28 cellular contexts compared by ENCODE assay signal in the genomic region with DNA sequence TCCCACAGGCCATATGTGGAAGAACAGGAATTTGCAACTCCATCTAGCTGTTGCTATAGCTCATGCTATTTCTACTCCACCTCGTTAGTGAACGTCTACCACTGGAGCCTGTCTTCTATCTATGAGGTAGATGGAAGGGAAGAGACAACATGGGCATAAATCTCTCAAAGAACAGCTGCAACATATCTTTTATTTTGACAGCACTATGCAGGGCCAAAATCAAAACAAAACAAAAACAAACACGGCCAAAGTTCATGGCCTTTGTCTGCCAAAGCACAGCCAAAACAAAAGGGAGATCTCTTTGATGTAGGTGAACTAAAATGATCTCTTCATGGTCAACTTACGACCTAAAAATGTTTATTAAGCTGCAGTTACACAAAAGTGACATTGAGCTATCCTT.
"Had no signal": no experiment of that assay in that cellular context is flagged by ENCODE, and none has a peak within 500 bp of the region (broad histone marks: within the 10 kb centered on the region; RNA-seq: fewer than 3 reads in every experiment).

No MANE protein-coding gene starts in this region.

- H3K27ac ChIP-seq: brain microvascular endothelial cell, cardiac muscle cell, KMS-11 had no signal

- H3K9ac ChIP-seq: KMS-11 had no signal

- H3K36me3 ChIP-seq: brain microvascular endothelial cell, cardiac muscle cell, MG63 had no signal

- H3K27me3 ChIP-seq: brain microvascular endothelial cell, cardiac muscle cell, MG63 had no signal

- H3K4me3 ChIP-seq: cardiac muscle cell, MG63 had no signal

- H3K9me3 ChIP-seq: MG63 had no signal

- DNase-seq: activated B cell treated with CpG ODN at 0.5 μM for 24 hours; activated CD4-positive, alpha-beta T cell treated with anti-CD3 and anti-CD28 coated beads for 1 hour; activated CD4-positive, alpha-beta T cell treated with anti-CD3 and anti-CD28 coated beads, Interleukin-2, amount 10 ng/mL, durations not matched to agents 24 days and 14 days; activated CD4-positive, alpha-beta T cell treated with anti-CD3 and anti-CD28 coated beads, Interleukin-2, amount 50 U/mL, for 48 hours; activated CD8-positive, alpha-beta memory T cell treated with anti-CD3 and anti-CD28 coated beads for 24 hours; activated effector memory CD4-positive, alpha-beta T cell treated with anti-CD3 and anti-CD28 coated beads, Interleukin-2, amount 50 U/mL, for 16 hours; activated naive CD4-positive, alpha-beta T cell treated with anti-CD3 and anti-CD28 coated beads for 36 hours; activated T-cell treated with anti-CD3 and anti-CD28 coated beads, Interleukin-2, amount 50 U/mL, for 4 hours; amygdala; brain microvascular endothelial cell; MG63; MV-4-11; NCI-H1092 treated with DMSO at 0.1 percent for 48 hours; NCI-H1417 treated with DMSO at 0.1 percent for 48 hours; NCI-H1694; NCI-H2029; NCI-H2107; NCI-H2171 treated with DMSO at 0.1 percent for 48 hours; NCI-H345; NCI-H510A; NCI-H526 treated with DMSO at 0.1 percent for 48 hours; NK-92 treated with Interleukin-12 subunit alpha and Interleukin-12 subunit beta, amount 100 ng/mL, for 24 hours; PC-3; SHP77; T-helper 17 cell; T-helper 9 cell had no signal

- ATAC-seq: activated T-cell treated with anti-CD3 and anti-CD28 coated beads, Interleukin-2, amount 50 U/mL, for 4 hours; PC-3; T-helper 17 cell had no signal
